In the genomic region with DNA sequence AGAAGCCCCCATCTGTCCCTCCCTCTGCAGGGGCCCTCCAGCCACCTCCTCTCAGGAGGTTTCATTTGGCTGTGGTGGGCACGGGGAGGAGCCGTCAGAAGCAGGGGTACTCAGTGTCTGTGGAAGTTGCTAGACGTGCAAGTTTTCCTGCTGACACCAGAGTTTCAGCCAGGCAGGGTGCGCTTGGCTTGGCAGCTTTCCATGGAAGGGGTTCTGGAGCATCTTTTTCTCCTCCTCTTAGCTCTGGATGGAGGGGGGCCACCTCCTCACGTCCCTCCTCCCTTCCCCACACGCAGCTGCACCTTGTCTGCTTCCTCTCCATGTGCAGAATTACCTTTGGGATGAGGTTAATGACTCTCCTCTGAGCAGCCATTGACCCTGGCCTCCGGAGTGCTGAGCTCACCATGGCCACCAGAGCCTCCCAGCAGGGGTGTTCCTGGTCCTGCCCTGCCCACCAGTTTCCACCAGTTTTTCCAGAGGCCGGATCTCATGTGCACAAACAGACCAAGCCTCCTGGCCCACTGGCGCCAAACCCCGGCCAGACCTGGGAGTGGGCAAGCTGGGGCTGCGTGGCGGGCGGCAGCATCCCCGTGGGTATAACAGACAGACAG, we compare ENCODE assay signal across 27 cellular contexts.
DNase-seq lines count a peak whose midpoint lies in the region; ATAC-seq, FAIRE-seq and TF ChIP-seq lines count a peak whose summit lies in the region.
"Had no signal": no experiment of that assay in that cellular context is flagged by ENCODE, and none has a peak within 500 bp of the region (broad histone marks: within the 10 kb centered on the region; RNA-seq: fewer than 3 reads in every experiment).

No MANE protein-coding gene starts in this region.

- no peak for TF ChIP-seq RAD21 in SK-N-SH (IDR thresholded peaks at IDR 0.05; ENCODE audit: low read length)

- dilution Hi-C loops in mammary epithelial cell (cut with HindIII; ENCODE audit: low sequenced_read_pairs), result no loop called here

- H3K9me3 ChIP-seq in BLaER1, result no peaks in the 10 kb centered on the region
- H3K9me3 ChIP-seq in SK-N-SH, result no peaks in the 10 kb centered on the region
- peaks cover 44% of the 10 kb centered on the region for H3K9me3 ChIP-seq in mammary epithelial cell (replicated peaks; ENCODE audit: insufficient read depth, low read length)
- H3K9me3 ChIP-seq: lower lobe of right lung, MG63, sigmoid colon, tibial artery had no signal

- H3K4me3 ChIP-seq in BLaER1 (peak overlapping the region; percentile 32; the same call in 1 of the 2 replicates), SK-N-SH (ENCODE audit: low read depth in 2 of 2, low read length in 1 of 2) (no peak overlapping the region), mammary epithelial cell (replicated peaks in 1 of 3; ENCODE audit: insufficient read depth in 1 of 3, low read depth in 2 of 3, low read length in 3 of 3) (no peak overlapping the region)
- H3K4me3 ChIP-seq: dorsolateral prefrontal cortex, hepatocyte, lower lobe of right lung, PC-9, sigmoid colon, tibial artery had no signal

- H3K4me2 ChIP-seq in BLaER1 (peak overlapping the region; percentile 84), SK-N-SH (no peak overlapping the region), mammary epithelial cell (ENCODE audit: insufficient read depth, low read depth, low read length) (no peak overlapping the region)
- H3K4me2 ChIP-seq: hepatocyte, KMS-11, PC-9 had no signal

- no peaks in the 10 kb centered on the region for H3K27me3 ChIP-seq in BLaER1
- no peaks in the 10 kb centered on the region for H3K27me3 ChIP-seq in SK-N-SH (ENCODE audit: insufficient read depth)
- no peaks in the 10 kb centered on the region for H3K27me3 ChIP-seq in mammary epithelial cell (ENCODE audit: insufficient read depth, low read length)
- H3K27me3 ChIP-seq: dorsolateral prefrontal cortex, hepatocyte, MG63, sigmoid colon, tibial artery had no signal

- no peak for TF ChIP-seq EP300 in SK-N-SH (IDR thresholded peaks at IDR 0.05; ENCODE audit: borderline replicate concordance in 1 of 2, low read depth in 1 of 2, low read length in 1 of 2)

- H3K36me3 ChIP-seq in BLaER1 (no peaks in the 10 kb centered on the region), SK-N-SH (replicated peaks in 1 of 2; ENCODE audit: control insufficient read depth in 1 of 2, insufficient read depth in 2 of 2, low read length in 1 of 2) (no peaks in the 10 kb centered on the region), mammary epithelial cell (ENCODE audit: insufficient read depth, low read length) (no peaks in the 10 kb centered on the region)
- H3K36me3 ChIP-seq: lower lobe of right lung, MG63, sigmoid colon, tibial artery had no signal

- in situ Hi-C loops in mammary epithelial cell (cut with MboI; ENCODE audit: low sequenced_read_pairs in 2 of 2), result no loop called here

- WGBS in SK-N-SH (ENCODE audit: low lambda C conversion rate), result 66% methylated on average over 13 of the region's 14 CpGs
- 84% methylated on average over 10 of the region's 14 CpGs for WGBS in mammary epithelial cell (ENCODE audit: low coverage, missing lambda C conversion rate)

- no peak for TF ChIP-seq CTCF in SK-N-SH (IDR thresholded peaks at IDR 0.05)
- no peak for TF ChIP-seq CTCF in mammary epithelial cell (conservative IDR thresholded peaks at IDR 0.05 in 1 of 2, IDR thresholded peaks at IDR 0.05 in 1 of 2; ENCODE audit: extremely low read depth in 1 of 2, insufficient read depth in 1 of 2, low read depth in 1 of 2, low read length in 2 of 2)

- ATAC-seq in GM18519 (IDR thresholded peaks at IDR 0.05; ENCODE audit: low FRiP score, unreplicated experiment) (no peak), esophagus mucosa (no peak)
- ATAC-seq: lower lobe of right lung; naive thymus-derived CD8-positive, alpha-beta T cell had no signal

- peaks cover 58% of the 10 kb centered on the region for H3K4me1 ChIP-seq in BLaER1
- peaks cover 0 to 6% of the 10 kb centered on the region in 2 experiments; a peak in 1 of 4 replicates for H3K4me1 ChIP-seq in SK-N-SH (ENCODE audit: control insufficient read depth in 1 of 2, insufficient read depth in 2 of 2, low read depth in 1 of 2, low read length in 1 of 2)
- H3K4me1 ChIP-seq in mammary epithelial cell (ENCODE audit: insufficient read depth, low read length), result no peaks in the 10 kb centered on the region
- H3K4me1 ChIP-seq: lower lobe of right lung, sigmoid colon, tibial artery had no signal

- no peak for FAIRE-seq in H54 (lab: Jason Lieb, UNC)
- FAIRE-seq: frontal cortex had no signal

- DNase-seq in H54 (ENCODE audit: insufficient read length, low spot score) (peak; percentile 76), RPMI8226 (peak; percentile 83), left kidney (ENCODE audit: low read depth, low spot score) (peak; percentile 26), SK-N-SH (no peak), mammary epithelial cell (no peak)
- DNase-seq: activated CD4-positive, alpha-beta memory T cell treated with anti-CD3 and anti-CD28 coated beads for 36 hours; activated CD4-positive, CD25-positive, alpha-beta regulatory T cell treated with anti-CD3 and anti-CD28 coated beads, Interleukin-2, amount 50 U/mL, for 72 hours; activated naive CD4-positive, alpha-beta T cell treated with anti-CD3 and anti-CD28 coated beads for 36 hours; GOT3; lower lobe of right lung; MG63; naive thymus-derived CD8-positive, alpha-beta T cell; NCI-H524 treated with DMSO at 0.1 percent for 48 hours; occipital lobe; PC-9; SHP77 treated with DMSO at 0.1 percent for 48 hours; sigmoid colon; stimulated activated CD4-positive, alpha-beta T cell treated with anti-CD3 and anti-CD28 coated beads, Interleukin-4, amount 100 ng/mL, for 4 hours had no signal

- POLR2A ChIA-PET in SK-N-SH (lab: Yijun Ruan, JAX), result no interaction called here

- no peaks in the 10 kb centered on the region for H3K9me2 ChIP-seq in SK-N-SH

- no TSS peak for BruUV-seq in mammary epithelial cell (replicated peaks; lab: Mats Ljungman, UMichigan)

- CTCF ChIA-PET in SK-N-SH (lab: Yijun Ruan, JAX) (interaction anchor here (0.6 to 2.6 kb wide), 18 partner anchors 9 to 1203 kb away, joined by 3 to 18 read pairs (median 4); no protein-coding TSS in a partner anchor), mammary epithelial cell (lab: Charles Lee; ENCODE audit: low non-redundant PET) (no interaction called here)

- peak overlapping the region; percentile 42; the same call in 1 of the 2 replicates for H3K9ac ChIP-seq in BLaER1
- H3K9ac ChIP-seq in SK-N-SH, result no peak overlapping the region
- no peak overlapping the region for H3K9ac ChIP-seq in mammary epithelial cell (ENCODE audit: insufficient read depth, low read length)
- H3K9ac ChIP-seq: KMS-11 had no signal

- TF ChIP-seq POLR2A in H54 (IDR thresholded peaks at IDR 0.05; ENCODE audit: low read depth, low read length), result no peak

- intact Hi-C loops in mammary epithelial cell (cut with micrococcal nuclease), result no loop called here

- no peak overlapping the region for H2AFZ ChIP-seq in SK-N-SH (ENCODE audit: low read depth)
- H2AFZ ChIP-seq in mammary epithelial cell (ENCODE audit: low read depth, low read length), result no peak overlapping the region
- H2AFZ ChIP-seq: hepatocyte, PC-9 had no signal

- no peaks in the 10 kb centered on the region for H4K20me1 ChIP-seq in BLaER1
- H4K20me1 ChIP-seq in SK-N-SH (ENCODE audit: insufficient read depth), result no peaks in the 10 kb centered on the region
- no peaks in the 10 kb centered on the region for H4K20me1 ChIP-seq in mammary epithelial cell (ENCODE audit: insufficient read depth, low read length)

- H3F3A ChIP-seq in SK-N-SH (replicated peaks; ENCODE audit: insufficient read depth), result no peaks in the 10 kb centered on the region

- H3K27ac ChIP-seq in BLaER1, result peak overlapping the region; percentile 65
- no peak overlapping the region for H3K27ac ChIP-seq in SK-N-SH (ENCODE audit: low read depth in 2 of 2, low read length in 1 of 2)
- no peak overlapping the region for H3K27ac ChIP-seq in mammary epithelial cell (ENCODE audit: insufficient read depth, low read depth, low read length)
- H3K27ac ChIP-seq: dorsolateral prefrontal cortex, hepatocyte, HL-60, KMS-11, lower lobe of right lung, PC-9, sigmoid colon, tibial artery had no signal

- H3K79me2 ChIP-seq in SK-N-SH (ENCODE audit: insufficient read depth), result no peaks in the 10 kb centered on the region
- no peaks in the 10 kb centered on the region for H3K79me2 ChIP-seq in mammary epithelial cell (ENCODE audit: insufficient read depth, low read length)
- H3K79me2 ChIP-seq: hepatocyte had no signal

TF ChIP-seq in SK-N-SH, 30 proteins besides CTCF, POLR2A, EP300 and RAD21:
- TF ChIP-seq, protein P1, sequence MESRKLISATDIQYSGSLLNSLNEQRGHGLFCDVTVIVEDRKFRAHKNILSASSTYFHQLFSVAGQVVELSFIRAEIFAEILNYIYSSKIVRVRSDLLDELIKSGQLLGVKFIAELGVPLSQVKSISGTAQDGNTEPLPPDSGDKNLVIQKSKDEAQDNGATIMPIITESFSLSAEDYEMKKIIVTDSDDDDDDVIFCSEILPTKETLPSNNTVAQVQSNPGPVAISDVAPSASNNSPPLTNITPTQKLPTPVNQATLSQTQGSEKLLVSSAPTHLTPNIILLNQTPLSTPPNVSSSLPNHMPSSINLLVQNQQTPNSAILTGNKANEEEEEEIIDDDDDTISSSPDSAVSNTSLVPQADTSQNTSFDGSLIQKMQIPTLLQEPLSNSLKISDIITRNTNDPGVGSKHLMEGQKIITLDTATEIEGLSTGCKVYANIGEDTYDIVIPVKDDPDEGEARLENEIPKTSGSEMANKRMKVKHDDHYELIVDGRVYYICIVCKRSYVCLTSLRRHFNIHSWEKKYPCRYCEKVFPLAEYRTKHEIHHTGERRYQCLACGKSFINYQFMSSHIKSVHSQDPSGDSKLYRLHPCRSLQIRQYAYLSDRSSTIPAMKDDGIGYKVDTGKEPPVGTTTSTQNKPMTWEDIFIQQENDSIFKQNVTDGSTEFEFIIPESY (IDR thresholded peaks at IDR 0.05; ENCODE audit: borderline replicate concordance, low read depth), result no peak
- TF ChIP-seq FOXJ3 (CRISPR knock-in tag; IDR thresholded peaks at IDR 0.05) (no peak), RXRA (IDR thresholded peaks at IDR 0.05; ENCODE audit: borderline replicate concordance, low read depth) (no peak), GABPA (IDR thresholded peaks at IDR 0.05; ENCODE audit: low read depth) (no peak), SMC3 (IDR thresholded peaks at IDR 0.05; ENCODE audit: low read depth, low read length) (no peak), RCOR1 (IDR thresholded peaks at IDR 0.05; ENCODE audit: low read length) (no peak), GATA2 (CRISPR knock-in tag; IDR thresholded peaks at IDR 0.05) (no peak), MXI1 (IDR thresholded peaks at IDR 0.05; ENCODE audit: low read depth, low read length) (no peak), NRF1 (IDR thresholded peaks at IDR 0.05; ENCODE audit: low read depth, low read length) (no peak), CHD2 (IDR thresholded peaks at IDR 0.05; ENCODE audit: low read length, partially characterized antibody) (no peak), YY1 (IDR thresholded peaks at IDR 0.05; ENCODE audit: low read depth) (no peak), NFIC (IDR thresholded peaks at IDR 0.05; ENCODE audit: borderline replicate concordance) (no peak)

Comparison
In these comparisons a context has a peak if more than half of its experiments do, and no peak if none do; other contexts are left out.
1. DNase-seq: peak in H54 (single experiment), RPMI8226 (single experiment) and left kidney (single experiment); none in SK-N-SH (single experiment) and mammary epithelial cell (single experiment).